15 cellular contexts compared by ENCODE assay signal in genomic region chr5:172456076-172456800, GRCh38. TPM values are rescaled to one million over a fixed set of nuclear protein-coding genes. Genes with fewer than 3 reads are reported as not detected.
DNase-seq lines count a peak whose midpoint lies in the region; ATAC-seq and TF ChIP-seq lines count a peak whose summit lies in the region.
"Had no signal": no experiment of that assay in that cellular context is flagged by ENCODE, and none has a peak within 500 bp of the region (broad histone marks: within the 10 kb centered on the region; RNA-seq: fewer than 3 reads in every experiment).

No MANE protein-coding gene starts in this region.

- no peak for TF ChIP-seq EP300 in sigmoid colon (IDR thresholded peaks at IDR 0.05)

- peaks cover 30 to 72% of the 10 kb centered on the region in 2 donors for H3K27me3 Mint-ChIP-seq in CD8-positive, alpha-beta memory T cell
- H3K27me3 Mint-ChIP-seq in WTC11 (ENCODE audit: low read depth) (peaks cover 26% of the 10 kb centered on the region), Calu3 (ENCODE audit: unreplicated experiment) (peaks cover 17% of the 10 kb centered on the region)

- H3K27me3 ChIP-seq in CD8-positive, alpha-beta memory T cell (ENCODE audit: insufficient read depth, low read length, poor library complexity, severe bottlenecking), result peaks cover 23% of the 10 kb centered on the region
- peaks cover 2% of the 10 kb centered on the region for H3K27me3 ChIP-seq in iPS-15b (ENCODE audit: control insufficient read depth, insufficient read depth, low read length)
- H3K27me3 ChIP-seq in sigmoid colon, result no peaks in the 10 kb centered on the region

- WGBS in sigmoid colon, 2 donors, result 75 to 77% methylated on average over 11 of the region's 11 CpGs

- H3K9me3 ChIP-seq in CD8-positive, alpha-beta memory T cell (ENCODE audit: low read length), result no peaks in the 10 kb centered on the region
- H3K9me3 ChIP-seq in iPS-15b (ENCODE audit: control insufficient read depth, insufficient read depth, low read length) (no peaks in the 10 kb centered on the region), sigmoid colon (no peaks in the 10 kb centered on the region)
- H3K9me3 ChIP-seq: neutrophil had no signal

- CTCF ChIA-PET in CD8-positive, alpha-beta memory T cell (lab: Charles Lee), result no interaction called here
- CTCF ChIA-PET in WTC11 (lab: Charles Lee), result interaction anchor here (1.2 to 2.9 kb wide), 2 partner anchors 23 to 385 kb away, joined by 3 to 7 read pairs; no protein-coding TSS in a partner anchor
- CTCF ChIA-PET in Calu3 (lab: Charles Lee), result no interaction called here

- POLR2A ChIA-PET in CD8-positive, alpha-beta memory T cell (lab: Charles Lee), result no interaction called here
- POLR2A ChIA-PET in WTC11 (lab: Charles Lee), result no interaction called here

- ATAC-seq in WTC11 (peak; percentile 1), HG03520 (IDR thresholded peaks at IDR 0.05; ENCODE audit: unreplicated experiment) (no peak)
- ATAC-seq: activated CD4-positive, CD25-positive, alpha-beta regulatory T cell treated with anti-CD3 and anti-CD28 coated beads, Interleukin-2, amount 50 U/mL, for 24 hours had no signal

- no peak overlapping the region for H3K4me3 ChIP-seq in CD8-positive, alpha-beta memory T cell (ENCODE audit: low read length)
- H3K4me3 ChIP-seq in iPS-15b (ENCODE audit: low read depth, low read length) (peak overlapping the region; percentile 60), sigmoid colon (no peak overlapping the region)

- H3K36me3 ChIP-seq in CD8-positive, alpha-beta memory T cell (ENCODE audit: insufficient read depth, low read length), result no peaks in the 10 kb centered on the region
- H3K36me3 ChIP-seq in iPS-15b (ENCODE audit: control insufficient read depth, insufficient read depth, low read length) (no peaks in the 10 kb centered on the region), sigmoid colon (no peaks in the 10 kb centered on the region)
- H3K36me3 ChIP-seq: neutrophil had no signal

- no peak for TF ChIP-seq POLR2A in sigmoid colon (IDR thresholded peaks at IDR 0.05)

- intact Hi-C loops in sigmoid colon (cut with DNase I), result loop anchor here (10.0 kb wide), 2 partner anchors 351 to 599 kb away; partner anchors contain the start of gene CREBRF
- intact Hi-C loops in Calu3 (cut with micrococcal nuclease; ENCODE audit: unreplicated experiment), result no loop called here

- H3K4me3 Mint-ChIP-seq in CD8-positive, alpha-beta memory T cell, result peak overlapping the region in 6 of 7 donors; percentile 12 to 89 (median 56)
- 0 out of 2 replicates have a peak overlapping the region, but pooled peaks have one; percentile 10 for H3K4me3 Mint-ChIP-seq in WTC11
- no peak overlapping the region for H3K4me3 Mint-ChIP-seq in Calu3 (ENCODE audit: low read depth, unreplicated experiment)

- peaks cover 0 to 3% (median 0%) of the 10 kb centered on the region in 5 donors for H3K9me3 Mint-ChIP-seq in CD8-positive, alpha-beta memory T cell
- H3K9me3 Mint-ChIP-seq in WTC11 (no peaks in the 10 kb centered on the region), Calu3 (ENCODE audit: low read depth, unreplicated experiment) (no peaks in the 10 kb centered on the region)

- peaks cover 4% of the 10 kb centered on the region for H3K4me1 ChIP-seq in CD8-positive, alpha-beta memory T cell (ENCODE audit: insufficient read depth, low read length)
- H3K4me1 ChIP-seq in iPS-15b (ENCODE audit: control insufficient read depth, insufficient read depth, low read length), result peaks cover 18% of the 10 kb centered on the region
- H3K4me1 ChIP-seq in sigmoid colon, result peaks cover 0 to 37% (median 33%) of the 10 kb centered on the region in 4 donors

- H3K27ac ChIP-seq in CD8-positive, alpha-beta memory T cell (ENCODE audit: low read depth, low read length), result no peak overlapping the region
- H3K27ac ChIP-seq in sigmoid colon, result peak overlapping the region; percentile 75 to 97 (median 95)
- H3K27ac ChIP-seq: neutrophil had no signal

- no peak for TF ChIP-seq CTCF in WTC11 (IDR thresholded peaks at IDR 0.05)
- no peak for TF ChIP-seq CTCF in sigmoid colon (IDR thresholded peaks at IDR 0.05)
- TF ChIP-seq CTCF in Calu3 (IDR thresholded peaks at IDR 0.05; ENCODE audit: unreplicated experiment), result no peak

- H3K27ac Mint-ChIP-seq in CD8-positive, alpha-beta memory T cell, result peak overlapping the region in 1 of 8 donors; percentile 77
- H3K27ac Mint-ChIP-seq in WTC11, result no peak overlapping the region; the same call in 1 of the 2 replicates
- H3K27ac Mint-ChIP-seq in Calu3 (ENCODE audit: unreplicated experiment), result no peak overlapping the region

- no peaks in the 10 kb centered on the region for H3K36me3 Mint-ChIP-seq in CD8-positive, alpha-beta memory T cell
- H3K36me3 Mint-ChIP-seq in WTC11 (no peaks in the 10 kb centered on the region), Calu3 (ENCODE audit: insufficient read depth, unreplicated experiment) (peaks cover 20% of the 10 kb centered on the region)

- no peak overlapping the region for H3K9ac ChIP-seq in iPS-15b (ENCODE audit: low read depth, low read length)

- no TSS peak for BruUV-seq in Calu3 (replicated peaks; lab: Mats Ljungman, UMichigan)

- peaks cover 13 to 16% (median 14%) of the 10 kb centered on the region in 3 donors for H3K4me1 Mint-ChIP-seq in CD8-positive, alpha-beta memory T cell
- H3K4me1 Mint-ChIP-seq in WTC11, result peaks cover 43% of the 10 kb centered on the region
- peaks cover 25% of the 10 kb centered on the region for H3K4me1 Mint-ChIP-seq in Calu3 (ENCODE audit: low read depth, unreplicated experiment)

- no peak for DNase-seq in CD8-positive, alpha-beta memory T cell
- DNase-seq in WTC11 (ENCODE audit: low spot score) (no peak), sigmoid colon (peak; percentile 64), Calu3 (no peak), GDM1 (lab: John Stamatoyannopoulos, UW) (no peak), NCI-H1417 (lab: John Stamatoyannopoulos, UW) (no peak)
- DNase-seq: activated CD8-positive, alpha-beta memory T cell treated with anti-CD3 and anti-CD28 coated beads, Interleukin-2, amount 50 U/mL, for 48 hours; anterior cingulate cortex; H7; kidney glomerular epithelial cell; NCI-H2171 treated with DMSO at 0.1 percent for 48 hours had no signal

TF ChIP-seq in WTC11, 78 proteins besides CTCF, POLR2A, EP300 and RAD21 (continues in another document):
- no peak for TF ChIP-seq ZNF425 (CRISPR knock-in tag; conservative IDR thresholded peaks at IDR 0.05)
- TF ChIP-seq ERG (CRISPR knock-in tag; IDR thresholded peaks at IDR 0.05), result no peak
- no peak for TF ChIP-seq TEAD4 (CRISPR knock-in tag; IDR thresholded peaks at IDR 0.05)
- TF ChIP-seq MLX (CRISPR knock-in tag; IDR thresholded peaks at IDR 0.05), result no peak

RNA-seq across cellular contexts. Expression of gene SH3PXD2B, which starts 1.9 kb away (rescaled TPM):
- under 1 TPM; 0.09 to 0.15 TPM for total RNA-seq in CD8-positive, alpha-beta memory T cell
- not detected for polyA plus RNA-seq in CD8-positive, alpha-beta memory T cell
- total RNA-seq in WTC11 (2021), result 52.2 to 64.1 TPM (median 57.4 TPM) in 3 replicates
- total RNA-seq in sigmoid colon, result 10 to 100 TPM; 19.3 to 45.7 (median 20.9) TPM
- 1 to 10 TPM; 3.6 to 9.2 (median 3.9) TPM for polyA plus RNA-seq in sigmoid colon
- 20.1 and 25.6 TPM in 2 replicates for total RNA-seq in Calu3 (2022)

Comparison
In these comparisons a context has a peak if more than half of its experiments do, and no peak if none do; other contexts are left out.
1. RNA of gene SH3PXD2B, which starts 1.9 kb away (total RNA-seq): 52.2 to 64.1 TPM in WTC11, 20.1 to 25.6 TPM in Calu3 and 19.3 to 45.7 TPM in sigmoid colon; 0.09 to 0.15 TPM in CD8-positive, alpha-beta memory T cell; every median in the first group is over 10 times any median in the second.